Comparison of ENCODE assay signal across 32 cellular contexts in genomic region chr14:79890527-79890926, GRCh38.
"Had no signal": no experiment of that assay in that cellular context is flagged by ENCODE, and none has a peak within 500 bp of the region (broad histone marks: within the 10 kb centered on the region; RNA-seq: fewer than 3 reads in every experiment).

No MANE protein-coding gene starts in this region.

- H3K36me3 Mint-ChIP-seq: activated CD4-positive, alpha-beta memory T cell treated with anti-CD3 and anti-CD28 coated beads for 36 hours; activated naive CD8-positive, alpha-beta T cell treated with anti-CD3 and anti-CD28 coated beads for 36 hours had no signal

- H3K4me3 Mint-ChIP-seq: activated B cell treated with CpG ODN at 0.5 μM for 24 hours; activated CD4-positive, alpha-beta memory T cell treated with anti-CD3 and anti-CD28 coated beads for 36 hours; activated CD4-positive, alpha-beta T cell treated with anti-CD3 and anti-CD28 coated beads, Interleukin-2, amount 10 ng/mL, durations not matched to agents 24 days and 14 days; activated CD8-positive, alpha-beta T cell treated with anti-CD3 and anti-CD28 coated beads for 36 hours; activated naive CD4-positive, alpha-beta T cell treated with anti-CD3 and anti-CD28 coated beads for 36 hours; activated naive CD8-positive, alpha-beta T cell treated with anti-CD3 and anti-CD28 coated beads for 36 hours; activated T-cell treated with anti-CD3 and anti-CD28 coated beads, Interleukin-2, amount 50 U/mL, for 4 hours; activated T-cell treated with anti-CD3 and anti-CD28 coated beads, Interleukin-2, amount 50 U/mL, for 72 hours; activated T-helper 1 cell treated with anti-CD3 and anti-CD28 coated beads, Interleukin-12 subunit alpha, Interleukin-12 subunit beta, Interleukin-2, Interleukin-4 antibody, amounts not matched to agents 30 ng/mL and 10 ng/mL and 1 ng/mL, durations not matched to agents 14 hours and 24 hours and 36 hours; activated T-helper 17 cell treated with anti-CD3 and anti-CD28 coated beads, Interleukin-2, amount 50 U/mL, for 72 hours; T-helper 1 cell treated with Interleukin-12 subunit alpha and Interleukin-12 subunit beta and Interleukin-4 antibody, amounts not matched to agents 30 μg/mL and 1 μg/mL, for 36 hours; T-helper 2 cell treated with Interferon-gamma antibody and Interleukin-4, amounts not matched to agents 5 μg/mL and 100 μg/mL, for 36 hours had no signal

- DNase-seq: activated B cell treated with CpG ODN at 0.5 μM for 24 hours; activated CD4-positive, alpha-beta memory T cell treated with anti-CD3 and anti-CD28 coated beads for 36 hours; activated CD4-positive, alpha-beta T cell treated with anti-CD3 and anti-CD28 coated beads for 4 hours; activated CD4-positive, alpha-beta T cell treated with anti-CD3 and anti-CD28 coated beads, Interleukin-2, amount 10 ng/mL, durations not matched to agents 24 days and 14 days; activated CD4-positive, alpha-beta T cell treated with anti-CD3 and anti-CD28 coated beads, Interleukin-2, amount 50 U/mL, for 1 hour; activated CD4-positive, alpha-beta T cell treated with anti-CD3 and anti-CD28 coated beads, Interleukin-2, amount 50 U/mL, for 4 hours; activated CD4-positive, CD25-positive, alpha-beta regulatory T cell treated with anti-CD3 and anti-CD28 coated beads, Interleukin-2, amount 50 U/mL, for 72 hours; activated CD8-positive, alpha-beta memory T cell treated with anti-CD3 and anti-CD28 coated beads, Interleukin-2, amount 50 U/mL, for 4 hours; activated CD8-positive, alpha-beta T cell treated with anti-CD3 and anti-CD28 coated beads for 36 hours; activated effector memory CD4-positive, alpha-beta T cell treated with anti-CD3 and anti-CD28 coated beads, Interleukin-2, amount 50 U/mL, for 16 hours; activated gamma-delta T cell treated with Interleukin-2 at 50 U/mL for 16 hours; activated naive CD4-positive, alpha-beta T cell; activated naive CD4-positive, alpha-beta T cell treated with anti-CD3 and anti-CD28 coated beads for 36 hours; activated naive CD4-positive, alpha-beta T cell treated with anti-CD3 and anti-CD28 coated beads, Interleukin-2, amount 50 U/mL, for 16 hours; activated naive CD8-positive, alpha-beta T cell treated with anti-CD3 and anti-CD28 coated beads for 36 hours; activated T-cell treated with anti-CD3 and anti-CD28 coated beads for 4 hours; activated T-cell treated with anti-CD3 and anti-CD28 coated beads, Interleukin-2, amount 50 U/mL, for 1 hour; activated T-cell treated with anti-CD3 and anti-CD28 coated beads, Interleukin-2, amount 50 U/mL, for 4 hours; activated T-cell treated with anti-CD3 and anti-CD28 coated beads, Interleukin-2, amount 50 U/mL, for 72 hours; adrenal gland; amniotic stem cell; aorta; body of pancreas; brain microvascular endothelial cell; central memory CD4-positive, alpha-beta T cell; T-helper 1 cell; T-helper 2 cell; T-helper 9 cell had no signal

- H3K9me3 Mint-ChIP-seq: activated CD4-positive, alpha-beta memory T cell treated with anti-CD3 and anti-CD28 coated beads for 36 hours; activated CD4-positive, alpha-beta T cell treated with anti-CD3 and anti-CD28 coated beads, Interleukin-2, amount 10 ng/mL, durations not matched to agents 24 days and 14 days; activated CD8-positive, alpha-beta T cell treated with anti-CD3 and anti-CD28 coated beads for 36 hours; activated naive CD4-positive, alpha-beta T cell treated with anti-CD3 and anti-CD28 coated beads for 36 hours; activated naive CD8-positive, alpha-beta T cell treated with anti-CD3 and anti-CD28 coated beads for 36 hours; activated T-cell treated with anti-CD3 and anti-CD28 coated beads, Interleukin-2, amount 50 U/mL, for 4 hours; activated T-helper 1 cell treated with anti-CD3 and anti-CD28 coated beads, Interleukin-12 subunit alpha, Interleukin-12 subunit beta, Interleukin-2, Interleukin-4 antibody, amounts not matched to agents 30 ng/mL and 10 ng/mL and 1 ng/mL, durations not matched to agents 14 hours and 24 hours and 36 hours; activated T-helper 17 cell treated with anti-CD3 and anti-CD28 coated beads, Interleukin-2, amount 50 U/mL, for 72 hours; T-helper 1 cell treated with Interleukin-12 subunit alpha and Interleukin-12 subunit beta and Interleukin-4 antibody, amounts not matched to agents 30 μg/mL and 1 μg/mL, for 36 hours had no signal

- H3K27me3 Mint-ChIP-seq: activated B cell treated with CpG ODN at 0.5 μM for 24 hours; activated CD4-positive, alpha-beta memory T cell treated with anti-CD3 and anti-CD28 coated beads for 36 hours; activated CD4-positive, alpha-beta T cell treated with anti-CD3 and anti-CD28 coated beads, Interleukin-2, amount 10 ng/mL, durations not matched to agents 24 days and 14 days; activated CD8-positive, alpha-beta T cell treated with anti-CD3 and anti-CD28 coated beads for 36 hours; activated naive CD8-positive, alpha-beta T cell treated with anti-CD3 and anti-CD28 coated beads for 36 hours; activated T-helper 17 cell treated with anti-CD3 and anti-CD28 coated beads, Interleukin-2, amount 50 U/mL, for 72 hours had no signal

- H3K27ac Mint-ChIP-seq: activated B cell treated with CpG ODN at 0.5 μM for 24 hours; activated CD4-positive, alpha-beta memory T cell treated with anti-CD3 and anti-CD28 coated beads for 36 hours; activated CD4-positive, alpha-beta T cell treated with anti-CD3 and anti-CD28 coated beads, Interleukin-2, amount 10 ng/mL, durations not matched to agents 24 days and 14 days; activated CD8-positive, alpha-beta T cell treated with anti-CD3 and anti-CD28 coated beads for 36 hours; activated naive CD4-positive, alpha-beta T cell treated with anti-CD3 and anti-CD28 coated beads for 36 hours; activated naive CD8-positive, alpha-beta T cell treated with anti-CD3 and anti-CD28 coated beads for 36 hours; activated T-cell treated with anti-CD3 and anti-CD28 coated beads, Interleukin-2, amount 50 U/mL, for 72 hours; activated T-helper 1 cell treated with anti-CD3 and anti-CD28 coated beads, Interleukin-12 subunit alpha, Interleukin-12 subunit beta, Interleukin-2, Interleukin-4 antibody, amounts not matched to agents 30 ng/mL and 10 ng/mL and 1 ng/mL, durations not matched to agents 14 hours and 24 hours and 36 hours; activated T-helper 17 cell treated with anti-CD3 and anti-CD28 coated beads, Interleukin-2, amount 50 U/mL, for 72 hours; T-helper 1 cell treated with Interleukin-12 subunit alpha and Interleukin-12 subunit beta and Interleukin-4 antibody, amounts not matched to agents 30 μg/mL and 1 μg/mL, for 36 hours; T-helper 2 cell treated with Interferon-gamma antibody and Interleukin-4, amounts not matched to agents 5 μg/mL and 100 μg/mL, for 36 hours had no signal

- ATAC-seq: activated CD8-positive, alpha-beta T cell treated with anti-CD3 and anti-CD28 coated beads for 36 hours; activated T-cell treated with anti-CD3 and anti-CD28 coated beads, Interleukin-2, amount 50 U/mL, for 4 hours; activated T-cell treated with anti-CD3 and anti-CD28 coated beads, Interleukin-2, amount 50 U/mL, for 72 hours; activated T-helper 17 cell treated with anti-CD3 and anti-CD28 coated beads, Interleukin-2, amount 50 U/mL, for 72 hours; body of pancreas had no signal

- H3K4me1 Mint-ChIP-seq: activated B cell treated with CpG ODN at 0.5 μM for 24 hours; activated CD4-positive, alpha-beta T cell treated with anti-CD3 and anti-CD28 coated beads, Interleukin-2, amount 10 ng/mL, durations not matched to agents 24 days and 14 days; activated naive CD8-positive, alpha-beta T cell treated with anti-CD3 and anti-CD28 coated beads for 36 hours; activated T-helper 17 cell treated with anti-CD3 and anti-CD28 coated beads, Interleukin-2, amount 50 U/mL, for 72 hours had no signal
